12 cellular contexts compared by ENCODE assay signal in the genomic region with DNA sequence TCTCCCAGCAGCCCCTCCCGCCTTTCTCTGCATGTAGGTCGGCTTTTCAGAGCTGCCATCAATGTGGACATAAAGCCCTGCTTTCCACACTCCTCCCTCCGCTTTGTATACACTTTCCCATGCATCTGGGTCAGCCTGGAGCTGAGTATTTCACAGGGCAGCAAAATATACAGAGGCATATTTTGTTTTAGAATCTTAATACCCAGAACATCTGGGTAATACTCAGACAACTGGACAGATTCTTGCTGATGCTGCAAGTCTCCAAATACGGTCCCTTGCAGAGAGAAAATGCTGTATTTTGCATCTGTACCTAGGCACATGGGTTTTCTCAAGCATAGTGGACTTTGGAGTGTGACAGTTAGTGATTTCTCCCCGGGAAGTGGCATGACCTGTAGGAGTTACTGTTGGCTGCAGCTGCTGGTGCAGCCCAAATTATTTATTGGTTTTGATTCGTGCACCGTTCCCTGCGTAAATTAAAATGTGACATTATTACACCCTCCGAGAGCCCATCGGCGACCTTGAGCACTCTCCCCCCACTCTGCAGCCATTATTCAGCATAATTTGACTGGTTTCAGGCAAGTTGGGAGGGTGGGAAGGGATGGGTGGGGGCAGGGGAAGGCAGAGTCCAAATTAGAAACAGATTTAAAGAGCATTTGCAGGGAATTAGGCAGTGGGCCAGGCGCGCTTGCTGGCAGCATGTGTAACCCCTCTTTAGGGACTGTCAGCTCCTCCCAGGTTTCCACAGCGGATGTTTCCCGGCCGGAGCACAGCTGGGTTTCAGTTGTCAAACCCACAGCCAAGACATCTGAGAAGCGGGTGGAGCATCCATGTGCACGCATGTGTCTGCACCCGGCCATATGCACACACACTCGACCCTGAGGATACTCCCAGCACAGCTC.
DNase-seq lines count a peak whose midpoint lies in the region; ATAC-seq and TF ChIP-seq lines count a peak whose summit lies in the region.
"Had no signal": no experiment of that assay in that cellular context is flagged by ENCODE, and none has a peak within 500 bp of the region (broad histone marks: within the 10 kb centered on the region; RNA-seq: fewer than 3 reads in every experiment).

No MANE protein-coding gene starts in this region.

- peak overlapping the region; percentile 32 for H3K27ac ChIP-seq in A673 (ENCODE audit: low read depth, low read length, poor library complexity, severe bottlenecking)

- peak; percentile 96 for DNase-seq in A673 (ENCODE audit: low spot score)
- peak; percentile 93 for DNase-seq in NCI-H1694 treated with DMSO at 0.1 percent for 48 hours (lab: John Stamatoyannopoulos, UW)
- DNase-seq in ecto neural progenitor cell (ENCODE audit: low spot score), result peak; percentile 51
- peak; percentile 61 to 72 (median 71) for DNase-seq in mucosa of descending colon
- no peak for DNase-seq in nucleus accumbens (lab: John Stamatoyannopoulos, UW)
- no peak for DNase-seq in NOMO-1 treated with dmso at 0.1 percent for 144 hours (lab: John Stamatoyannopoulos, UW; ENCODE audit: unreplicated experiment)
- DNase-seq: activated CD4-positive, CD25-positive, alpha-beta regulatory T cell treated with anti-CD3 and anti-CD28 coated beads, Interleukin-2, amount 50 U/mL, for 72 hours; head of caudate nucleus; NCI-H774; stimulated activated CD8-positive, alpha-beta memory T cell treated with anti-CD3 and anti-CD28 coated beads, Interleukin-4, amount 100 ng/mL, for 48 hours had no signal

- no TSS peak for BruUV-seq in A673 (replicated peaks; lab: Mats Ljungman, UMichigan)

- intact Hi-C loops in A673 (cut with micrococcal nuclease; ENCODE audit: unreplicated experiment), result no loop called here
- intact Hi-C loops in mucosa of descending colon (cut with DNase I, micrococcal nuclease), result no loop called here

- POLR2A ChIA-PET in A673 (lab: Charles Lee; ENCODE audit: low non-redundant PET), result no interaction called here

- ATAC-seq in mucosa of descending colon (peak; percentile 73), HG03442 (IDR thresholded peaks at IDR 0.05; ENCODE audit: unreplicated experiment) (no peak), GM19397 (IDR thresholded peaks at IDR 0.05; ENCODE audit: unreplicated experiment) (no peak)

- H3K4me1 ChIP-seq in A673 (ENCODE audit: insufficient read depth, low read length, poor library complexity, severe bottlenecking) (peaks cover 41% of the 10 kb centered on the region), mucosa of descending colon (ENCODE audit: low read depth) (peaks cover 13% of the 10 kb centered on the region)

- CTCF ChIA-PET in A673 (lab: Charles Lee), result no interaction called here

- no peaks in the 10 kb centered on the region for H3K36me3 ChIP-seq in A673 (ENCODE audit: insufficient read depth, low read length, poor library complexity, severe bottlenecking)
- no peaks in the 10 kb centered on the region for H3K36me3 ChIP-seq in mucosa of descending colon (ENCODE audit: low read depth)

- no peaks in the 10 kb centered on the region for H3K27me3 ChIP-seq in A673 (replicated peaks; ENCODE audit: insufficient read depth, low read depth, low read length, poor library complexity)

- no peaks in the 10 kb centered on the region for H3K9me3 ChIP-seq in A673 (ENCODE audit: low read depth, low read length, poor library complexity, severe bottlenecking)
- no peaks in the 10 kb centered on the region for H3K9me3 ChIP-seq in mucosa of descending colon

- TF ChIP-seq CTCF in A673 (conservative IDR thresholded peaks at IDR 0.05; ENCODE audit: low read depth, low read length) (no peak), mucosa of descending colon (IDR thresholded peaks at IDR 0.05) (no peak)

- H3K4me3 ChIP-seq in A673 (ENCODE audit: low read depth, low read length, poor library complexity, severe bottlenecking), result no peak overlapping the region
- H3K4me3 ChIP-seq in mucosa of descending colon, result no peak overlapping the region

Comparison
In these comparisons a context has a peak if more than half of its experiments do, and no peak if none do; other contexts are left out.
1. DNase-seq: peak in A673 (single experiment), NCI-H1694 treated with DMSO at 0.1 percent for 48 hours (single experiment), ecto neural progenitor cell (single experiment) and mucosa of descending colon (3 of 3); none in nucleus accumbens (0 of 56) and NOMO-1 treated with dmso at 0.1 percent for 144 hours (single experiment).